In genomic region chr1:218361298-218362065, GRCh38 we compare ENCODE assay signal across 10 cellular contexts. TPM values are rescaled to one million over a fixed set of nuclear protein-coding genes. Genes with fewer than 3 reads are reported as not detected.
DNase-seq lines count a peak whose midpoint lies in the region; ATAC-seq and TF ChIP-seq lines count a peak whose summit lies in the region.
"Had no signal": no experiment of that assay in that cellular context is flagged by ENCODE, and none has a peak within 500 bp of the region (broad histone marks: within the 10 kb centered on the region; RNA-seq: fewer than 3 reads in every experiment).

No MANE protein-coding gene starts in this region.

- no peak overlapping the region for H3K4me3 Mint-ChIP-seq in stimulated activated effector memory CD8-positive, alpha-beta T cell treated with anti-CD3 and anti-CD28 coated beads, Interleukin-12 subunit alpha, Interleukin-12 subunit beta, amount 100 ng/mL, for 72 hours

- no peak for TF ChIP-seq EP300 in transverse colon (IDR thresholded peaks at IDR 0.05; ENCODE audit: low read depth)

- DNase-seq in heart left ventricle (peak in 1 of 5 donors; percentile 39), Right ventricle myocardium superior (no peak), fibroblast of peridontal ligament (ENCODE audit: extremely low read depth) (peak; percentile 81), transverse colon (no peak)
- DNase-seq in stimulated activated effector memory CD8-positive, alpha-beta T cell treated with anti-CD3 and anti-CD28 coated beads, Interleukin-12 subunit alpha, Interleukin-12 subunit beta, amount 100 ng/mL, for 72 hours (ENCODE audit: low spot score in 2 of 2) = no peak
- DNase-seq: activated naive CD4-positive, alpha-beta T cell treated with Interleukin-2 at 50 U/mL for 16 hours; GDM1 had no signal

- peak in 2 of 4 donors; percentile 59 to 62 for ATAC-seq in heart left ventricle
- ATAC-seq in Right ventricle myocardium superior (ENCODE audit: poor library complexity) = no peak
- no peak for ATAC-seq in GM21717 (IDR thresholded peaks at IDR 0.05; ENCODE audit: unreplicated experiment)
- no peak for ATAC-seq in HG02973 (IDR thresholded peaks at IDR 0.05; ENCODE audit: unreplicated experiment)
- no peak for ATAC-seq in stimulated activated effector memory CD8-positive, alpha-beta T cell treated with anti-CD3 and anti-CD28 coated beads, Interleukin-12 subunit alpha, Interleukin-12 subunit beta, amount 100 ng/mL, for 72 hours

- H2AFZ ChIP-seq in OCI-LY1 (ENCODE audit: low read length) = no peak overlapping the region

- intact Hi-C loops in heart left ventricle (cut with DNase I) (loop anchor here in 5 of 10 donors (5.0 to 10.0 kb wide), 3 partner anchors 103 to 163 kb away; no protein-coding TSS in a partner anchor), Right ventricle myocardium superior (cut with DNase I) (loop anchor here (10.0 kb wide), 1 partner anchor 153 kb away; no protein-coding TSS in a partner anchor), transverse colon (cut with DNase I; ENCODE audit: low total_unique reads) (no loop called here)

- H4K20me1 ChIP-seq in OCI-LY1 (ENCODE audit: insufficient read depth, low read length) = no peaks in the 10 kb centered on the region

- 61 to 68% (median 62%) methylated on average over 7 of the region's 7 CpGs for WGBS in heart left ventricle, 4 donors
- WGBS in transverse colon (ENCODE audit: low coverage in 1 of 2), 2 donors = 66 to 75% methylated on average over 4 to 7 of the region's 7 CpGs

- H3K27me3 ChIP-seq in heart left ventricle (no peaks in the 10 kb centered on the region), OCI-LY1 (ENCODE audit: insufficient read depth, low read length) (no peaks in the 10 kb centered on the region), transverse colon (no peaks in the 10 kb centered on the region)

- no peaks in the 10 kb centered on the region for H3K79me2 ChIP-seq in OCI-LY1 (ENCODE audit: insufficient read depth, low read length)

- H3K4me3 ChIP-seq in heart left ventricle (no peak overlapping the region), OCI-LY1 (ENCODE audit: low read depth, low read length, poor library complexity, severe bottlenecking) (no peak overlapping the region), transverse colon (no peak overlapping the region)

- no peaks in the 10 kb centered on the region for H3K9me2 ChIP-seq in OCI-LY1 (ENCODE audit: low read depth, low read length)

- H3F3A ChIP-seq in OCI-LY1 (ENCODE audit: insufficient read depth, low read length) = no peaks in the 10 kb centered on the region

- no peak overlapping the region for H3K27ac Mint-ChIP-seq in stimulated activated effector memory CD8-positive, alpha-beta T cell treated with anti-CD3 and anti-CD28 coated beads, Interleukin-12 subunit alpha, Interleukin-12 subunit beta, amount 100 ng/mL, for 72 hours

- no peak overlapping the region for H3K4me2 ChIP-seq in OCI-LY1 (ENCODE audit: low read length)

- peaks cover 0 to 4% (median 0%) of the 10 kb centered on the region in 9 donors for H3K36me3 ChIP-seq in heart left ventricle
- no peaks in the 10 kb centered on the region for H3K36me3 ChIP-seq in OCI-LY1 (ENCODE audit: insufficient read depth, low read length)
- H3K36me3 ChIP-seq in transverse colon = no peaks in the 10 kb centered on the region

- H3K4me1 ChIP-seq in heart left ventricle (peaks cover 0 to 50% (median 15%) of the 10 kb centered on the region in 12 donors), OCI-LY1 (ENCODE audit: insufficient read depth, low read length, severe bottlenecking) (no peaks in the 10 kb centered on the region), transverse colon (peaks cover 0 to 3% (median 0%) of the 10 kb centered on the region in 4 donors)

- in situ Hi-C loops in transverse colon (cut with MboI; ENCODE audit: low pct_ligation_motif_present in 1 of 4, low pct_unique_long_range_greater_than_20kb in 1 of 4, low sequenced_read_pairs in 3 of 4) = no loop called here

- no peak overlapping the region for H3K9ac ChIP-seq in OCI-LY1 (ENCODE audit: low read length)

- H3K4me1 Mint-ChIP-seq in stimulated activated effector memory CD8-positive, alpha-beta T cell treated with anti-CD3 and anti-CD28 coated beads, Interleukin-12 subunit alpha, Interleukin-12 subunit beta, amount 100 ng/mL, for 72 hours = no peaks in the 10 kb centered on the region

- H3K27ac ChIP-seq in heart left ventricle (peak overlapping the region in 4 of 12 donors; percentile 6 to 22 (median 8)), OCI-LY1 (ENCODE audit: low read depth, low read length, poor library complexity, severe bottlenecking) (no peak overlapping the region), transverse colon (no peak overlapping the region)

- no peaks in the 10 kb centered on the region for H3K36me3 Mint-ChIP-seq in stimulated activated effector memory CD8-positive, alpha-beta T cell treated with anti-CD3 and anti-CD28 coated beads, Interleukin-12 subunit alpha, Interleukin-12 subunit beta, amount 100 ng/mL, for 72 hours

- TF ChIP-seq CTCF in heart left ventricle (IDR thresholded peaks at IDR 0.05) (peak; percentile 26 to 69 (median 54)), OCI-LY1 (IDR thresholded peaks at IDR 0.05; ENCODE audit: low read length) (peak; percentile 43; the same call in 1 of the 2 replicates), transverse colon (IDR thresholded peaks at IDR 0.05) (peak in 2 of 5 experiments; percentile 7 to 13)

- H3K9me3 ChIP-seq in heart left ventricle (no peaks in the 10 kb centered on the region), OCI-LY1 (ENCODE audit: low read length) (no peaks in the 10 kb centered on the region), transverse colon (no peaks in the 10 kb centered on the region)

- no peaks in the 10 kb centered on the region for H3K9me3 Mint-ChIP-seq in stimulated activated effector memory CD8-positive, alpha-beta T cell treated with anti-CD3 and anti-CD28 coated beads, Interleukin-12 subunit alpha, Interleukin-12 subunit beta, amount 100 ng/mL, for 72 hours

- TF ChIP-seq POLR2A in heart left ventricle (IDR thresholded peaks at IDR 0.05) = no peak
- TF ChIP-seq POLR2A in transverse colon (IDR thresholded peaks at IDR 0.05) = no peak

RNA-seq across cellular contexts. Expression of gene TGFB2, which starts 16.3 kb away (rescaled TPM):
- total RNA-seq in heart left ventricle (10 to 100 TPM in 4 of 9 donors, 1 to 10 TPM in 5; 1.6 to 23.6 (median 6.6) TPM), Right ventricle myocardium superior (1.5 TPM), transverse colon (1 to 10 TPM in 2 of 4 donors, under 1 TPM in 2; 0.41 to 2.2 (median 1.1) TPM)
- 1 to 10 TPM in 1 of 2 donors, under 1 TPM in 1; 0.76 to 2.3 TPM for polyA plus RNA-seq in heart left ventricle
